8 cellular contexts compared by ENCODE assay signal in the genomic region with DNA sequence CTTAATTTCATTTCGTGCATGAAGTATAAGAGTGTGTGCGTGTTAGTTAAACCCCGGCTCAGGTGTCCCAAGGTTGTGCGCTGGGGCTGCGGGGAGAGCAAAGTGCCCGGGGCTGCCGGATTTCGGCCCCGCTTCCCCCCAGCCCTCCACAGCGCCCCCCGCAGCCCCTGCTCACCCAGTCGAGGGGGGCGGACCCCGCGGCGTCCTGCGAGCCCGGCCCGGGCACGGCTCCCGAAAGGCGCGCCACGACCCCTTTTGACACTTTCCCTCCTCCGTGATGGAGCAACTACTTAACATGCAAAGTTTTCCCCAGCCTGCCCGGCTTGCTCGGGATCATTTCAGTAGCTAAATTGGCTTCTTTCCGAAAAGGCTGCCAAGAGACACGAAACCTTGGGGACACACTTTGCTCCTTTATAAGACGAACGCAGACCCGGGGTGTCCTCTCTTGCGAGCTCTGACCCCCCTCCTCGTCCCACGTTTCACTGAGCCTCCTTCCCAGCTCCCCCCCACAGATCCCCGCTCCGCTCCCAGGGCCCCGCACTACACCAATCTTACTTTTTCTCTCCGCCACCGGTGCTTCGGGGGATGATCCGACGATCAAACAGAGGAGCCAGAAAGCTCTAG. TPM values are rescaled to one million over a fixed set of nuclear protein-coding genes. Genes with fewer than 3 reads are reported as not detected.
A peak's percentile ranks its signal among the peaks of the same experiment; 100 is the strongest.
DNase-seq lines count a peak whose midpoint lies in the region; ATAC-seq and TF ChIP-seq lines count a peak whose summit lies in the region.

No MANE protein-coding gene starts in this region.

- H3K18ac ChIP-seq in IMR-90 (ENCODE audit: low read depth, low read length): no peak overlapping the region

- peaks cover 12 to 33% (median 23%) of the 10 kb centered on the region in 4 donors for H3K4me1 Mint-ChIP-seq in CD4-positive, CD25-positive, alpha-beta regulatory T cell
- H3K4me1 Mint-ChIP-seq in activated naive CD8-positive, alpha-beta T cell treated with anti-CD3 and anti-CD28 coated beads, Interleukin-2, amount 50 U/mL, for 24 hours: peaks cover 43% of the 10 kb centered on the region

- no peak for TF ChIP-seq EP300 in sigmoid colon (IDR thresholded peaks at IDR 0.05)

- WGBS in IMR-90 (ENCODE audit: extremely low coverage in 2 of 2, insufficient read length in 1 of 2), 2 experiments: 0% methylated on average over 6 of the region's 43 CpGs; no CpG with 5 or more reads in 1 of the 2 experiments
- WGBS in hepatocyte (ENCODE audit: low lambda C conversion rate, missing lambda C conversion rate): under 1% methylated on average over 33 of the region's 43 CpGs
- 0 to 1% methylated on average over 43 of the region's 43 CpGs for WGBS in sigmoid colon, 2 donors

- peak overlapping the region; percentile 4; the same call in 1 of the 2 replicates for H3K23ac ChIP-seq in IMR-90 (ENCODE audit: low read depth, low read length)

- no peak overlapping the region for H4K91ac ChIP-seq in IMR-90 (ENCODE audit: insufficient read depth, low read depth, low read length)

- no peak overlapping the region for H3K56ac ChIP-seq in IMR-90 (ENCODE audit: extremely low read depth, insufficient read depth, low read length)

- no peak overlapping the region for H2BK120ac ChIP-seq in IMR-90 (ENCODE audit: low read depth, low read length)

- H3K9ac ChIP-seq in IMR-90 (ENCODE audit: low read depth, low read length): peak overlapping the region; percentile 45

- CTCF ChIA-PET in IMR-90 (lab: Yijun Ruan, JAX): no interaction called here

- H3K27ac ChIP-seq in CD4-positive, CD25-positive, alpha-beta regulatory T cell (ENCODE audit: insufficient read depth, low read length, poor library complexity, severe bottlenecking): no peak overlapping the region
- H3K27ac ChIP-seq in IMR-90 (ENCODE audit: insufficient read depth, low read length) (no peak overlapping the region), hepatocyte (peak overlapping the region; percentile 37), sigmoid colon (peak overlapping the region; percentile 58 to 96 (median 96))

- no peaks in the 10 kb centered on the region for H3K79me2 ChIP-seq in hepatocyte

- peaks cover 0 to 8% (median 0%) of the 10 kb centered on the region in 7 donors for H3K9me3 Mint-ChIP-seq in CD4-positive, CD25-positive, alpha-beta regulatory T cell
- no peaks in the 10 kb centered on the region for H3K9me3 Mint-ChIP-seq in activated naive CD8-positive, alpha-beta T cell treated with anti-CD3 and anti-CD28 coated beads, Interleukin-2, amount 50 U/mL, for 24 hours

- H2AFZ ChIP-seq in IMR-90 (replicated peaks; ENCODE audit: low read length, poor library complexity): peak overlapping the region; percentile 67
- H2AFZ ChIP-seq in hepatocyte: peak overlapping the region; percentile 75

- TF ChIP-seq RAD21 in IMR-90 (IDR thresholded peaks at IDR 0.05; ENCODE audit: low read length): no peak

- TF ChIP-seq POLR2A in IMR-90 (IDR thresholded peaks at IDR 0.05; ENCODE audit: low read depth, low read length) (no peak), sigmoid colon (IDR thresholded peaks at IDR 0.05) (no peak)

- peaks cover 31% of the 10 kb centered on the region for H3K4me1 ChIP-seq in CD4-positive, CD25-positive, alpha-beta regulatory T cell (ENCODE audit: control insufficient read depth, insufficient read depth, low read length, poor library complexity, severe bottlenecking)
- H3K4me1 ChIP-seq in IMR-90 (ENCODE audit: control insufficient read depth, insufficient read depth, low read length): peaks cover 5% of the 10 kb centered on the region; the same call in 1 of the 2 replicates
- H3K4me1 ChIP-seq in hepatocyte (ENCODE audit: insufficient read depth): peaks cover 8% of the 10 kb centered on the region
- H3K4me1 ChIP-seq in sigmoid colon: peaks cover 0 to 33% (median 23%) of the 10 kb centered on the region in 4 donors

- POLR2A ChIA-PET in IMR-90 (lab: Charles Lee; ENCODE audit: unreplicated experiment): interaction anchor here (0.5 kb wide), 1 partner anchor 205 kb away, joined by 3 read pairs; no protein-coding TSS in a partner anchor

- H3K14ac ChIP-seq in IMR-90 (replicated peaks; ENCODE audit: low read depth, low read length): 0 out of 2 replicates have a peak overlapping the region, but pooled peaks have one; percentile 39

- peak overlapping the region; percentile 78 to 91 (median 85) for H3K4me3 Mint-ChIP-seq in CD4-positive, CD25-positive, alpha-beta regulatory T cell
- peak overlapping the region; percentile 85 for H3K4me3 Mint-ChIP-seq in activated naive CD8-positive, alpha-beta T cell treated with anti-CD3 and anti-CD28 coated beads, Interleukin-2, amount 50 U/mL, for 24 hours

- H4K20me1 ChIP-seq in IMR-90 (ENCODE audit: insufficient read depth, low read length): no peaks in the 10 kb centered on the region
- H4K20me1 ChIP-seq in hepatocyte (ENCODE audit: insufficient read depth, poor library complexity, severe bottlenecking): no peaks in the 10 kb centered on the region

- H3K36me3 ChIP-seq in CD4-positive, CD25-positive, alpha-beta regulatory T cell (ENCODE audit: control insufficient read depth, insufficient read depth, low read length): no peaks in the 10 kb centered on the region
- H3K36me3 ChIP-seq in IMR-90 (ENCODE audit: control insufficient read depth, insufficient read depth, low read length) (no peaks in the 10 kb centered on the region), hepatocyte (replicated peaks; ENCODE audit: insufficient read depth, low read depth) (no peaks in the 10 kb centered on the region), sigmoid colon (no peaks in the 10 kb centered on the region)

- H3K27me3 Mint-ChIP-seq in CD4-positive, CD25-positive, alpha-beta regulatory T cell: peaks cover 51% of the 10 kb centered on the region
- peaks cover 23% of the 10 kb centered on the region for H3K27me3 Mint-ChIP-seq in activated naive CD8-positive, alpha-beta T cell treated with anti-CD3 and anti-CD28 coated beads, Interleukin-2, amount 50 U/mL, for 24 hours

- H2AK9ac ChIP-seq in IMR-90 (replicated peaks; ENCODE audit: low read depth, low read length, poor library complexity): no peak overlapping the region

- dilution Hi-C loops in IMR-90 (cut with HindIII; ENCODE audit: low sequenced_read_pairs, unreplicated experiment): no loop called here

- H3K27me3 ChIP-seq in CD4-positive, CD25-positive, alpha-beta regulatory T cell (ENCODE audit: control insufficient read depth, insufficient read depth, low read length): peaks cover 4% of the 10 kb centered on the region
- H3K27me3 ChIP-seq in IMR-90 (ENCODE audit: control insufficient read depth, insufficient read depth, low read length) (no peaks in the 10 kb centered on the region), hepatocyte (no peaks in the 10 kb centered on the region), sigmoid colon (no peaks in the 10 kb centered on the region)

- peak overlapping the region; percentile 14; the same call in 1 of the 3 replicates for H2BK15ac ChIP-seq in IMR-90 (ENCODE audit: low read depth, low read length)

- H3K4me3 ChIP-seq in CD4-positive, CD25-positive, alpha-beta regulatory T cell (ENCODE audit: low read depth, low read length): peak overlapping the region; percentile 70
- H3K4me3 ChIP-seq in IMR-90 (ENCODE audit: insufficient read depth, low read depth, low read length): peak overlapping the region; percentile 64
- H3K4me3 ChIP-seq in hepatocyte: peak overlapping the region; percentile 23
- H3K4me3 ChIP-seq in sigmoid colon: peak overlapping the region; percentile 37 to 68 (median 60)

- no peak for TF ChIP-seq CTCF in IMR-90 (conservative IDR thresholded peaks at IDR 0.05; ENCODE audit: low read depth, low read length)
- TF ChIP-seq CTCF in hepatocyte (IDR thresholded peaks at IDR 0.05; ENCODE audit: poor library complexity): no peak
- TF ChIP-seq CTCF in sigmoid colon (IDR thresholded peaks at IDR 0.05): no peak

- H3K9me2 ChIP-seq in hepatocyte (replicated peaks; ENCODE audit: insufficient read depth): no peaks in the 10 kb centered on the region

- peaks cover 8 to 13% of the 10 kb centered on the region in 2 experiments; a peak in 3 of 4 replicates for H3K79me1 ChIP-seq in IMR-90 (ENCODE audit: low read depth in 1 of 2, low read length in 2 of 2)

- peak in 1 of 3 donors; percentile 14 for DNase-seq in CD4-positive, CD25-positive, alpha-beta regulatory T cell
- DNase-seq in IMR-90: no peak
- DNase-seq in activated naive CD8-positive, alpha-beta T cell treated with anti-CD3 and anti-CD28 coated beads, Interleukin-2, amount 50 U/mL, for 24 hours: peak; percentile 29
- peak; percentile 29 for DNase-seq in hepatocyte (ENCODE audit: low spot score)
- peak; percentile 72 for DNase-seq in sigmoid colon
- no peak for DNase-seq in A172 (ENCODE audit: low spot score)

- H2BK20ac ChIP-seq in IMR-90 (ENCODE audit: low read depth, low read length): no peak overlapping the region

- in situ Hi-C loops in IMR-90 (cut with MboI; ENCODE audit: low sequenced_read_pairs): no loop called here

- H3K27ac Mint-ChIP-seq in CD4-positive, CD25-positive, alpha-beta regulatory T cell: peak overlapping the region in 2 of 3 donors; percentile 8 to 79
- H3K27ac Mint-ChIP-seq in activated naive CD8-positive, alpha-beta T cell treated with anti-CD3 and anti-CD28 coated beads, Interleukin-2, amount 50 U/mL, for 24 hours: peak overlapping the region; percentile 53

- H3K9me3 ChIP-seq in CD4-positive, CD25-positive, alpha-beta regulatory T cell (ENCODE audit: control insufficient read depth in 2 of 2, low read length in 2 of 2): no peaks in the 10 kb centered on the region
- no peaks in the 10 kb centered on the region for H3K9me3 ChIP-seq in IMR-90 (ENCODE audit: control insufficient read depth, insufficient read depth, low read length)
- no peaks in the 10 kb centered on the region for H3K9me3 ChIP-seq in hepatocyte (ENCODE audit: low read depth)
- no peaks in the 10 kb centered on the region for H3K9me3 ChIP-seq in sigmoid colon

- ATAC-seq in CD4-positive, CD25-positive, alpha-beta regulatory T cell (ENCODE audit: low read depth in 2 of 2): no peak
- no peak for ATAC-seq in IMR-90 (ENCODE audit: low read depth)
- no peak for ATAC-seq in activated naive CD8-positive, alpha-beta T cell treated with anti-CD3 and anti-CD28 coated beads, Interleukin-2, amount 50 U/mL, for 24 hours
- ATAC-seq in HG03378 (IDR thresholded peaks at IDR 0.05; ENCODE audit: unreplicated experiment): no peak
- no peak for ATAC-seq in GM18870 (IDR thresholded peaks at IDR 0.05; ENCODE audit: unreplicated experiment)

- peaks cover 8% of the 10 kb centered on the region; the same call in 1 of the 2 replicates for H3K9me1 ChIP-seq in IMR-90 (ENCODE audit: insufficient read depth, low read length)

- intact Hi-C loops in IMR-90 (cut with micrococcal nuclease) (loop anchor here (10.0 kb wide), 1 partner anchor 209 kb away; no protein-coding TSS in a partner anchor), sigmoid colon (cut with DNase I) (loop anchor here (10.0 kb wide), 1 partner anchor 1329 kb away; the partner anchor contains the start of gene ABCA5)

- no peak overlapping the region for H2AK5ac ChIP-seq in IMR-90 (ENCODE audit: low read depth, low read length)

- H3K4me2 ChIP-seq in IMR-90 (ENCODE audit: low read depth, low read length) (peak overlapping the region; percentile 98), hepatocyte (peak overlapping the region; percentile 98)

- no peaks in the 10 kb centered on the region for H3K36me3 Mint-ChIP-seq in CD4-positive, CD25-positive, alpha-beta regulatory T cell
- H3K36me3 Mint-ChIP-seq in activated naive CD8-positive, alpha-beta T cell treated with anti-CD3 and anti-CD28 coated beads, Interleukin-2, amount 50 U/mL, for 24 hours (ENCODE audit: low read depth): peaks cover 5% of the 10 kb centered on the region

- no peak overlapping the region for H3K4ac ChIP-seq in IMR-90 (ENCODE audit: low read depth, low read length)

- H4K8ac ChIP-seq in IMR-90 (ENCODE audit: low read depth in 2 of 2, low read length in 2 of 2): peak overlapping the region in 1 of 2 experiments; percentile 11; a peak in 1 of 4 replicates

- no TSS peak for BruUV-seq in IMR-90 (replicated peaks; lab: Mats Ljungman, UMichigan)

- no peak overlapping the region for H4K5ac ChIP-seq in IMR-90 (ENCODE audit: low read depth, low read length)

- no peak overlapping the region for H2BK5ac ChIP-seq in IMR-90 (ENCODE audit: low read depth, low read length, poor library complexity, severe bottlenecking)

RNA-seq across cellular contexts. Expression of gene C17orf58, which starts 0.6 kb away (rescaled TPM):
- 1.2 TPM for total RNA-seq in CD4-positive, CD25-positive, alpha-beta regulatory T cell
- 1 to 10 TPM in 2 of 4 donors, under 1 TPM in 2; 0.42 to 2.3 (median 1.3) TPM for polyA plus RNA-seq in CD4-positive, CD25-positive, alpha-beta regulatory T cell
- total RNA-seq in IMR-90 (2012; rRNA removed) (7.2 and 7.8 TPM in 2 replicates), hepatocyte (14.9 and 16.1 TPM in 2 replicates), sigmoid colon (10 to 100 TPM in 1 of 4 donors, 1 to 10 TPM in 3; 1.4 to 12.5 (median 5.1) TPM)
- polyA plus RNA-seq in IMR-90 (2012; rRNA removed) (10.2 and 10.3 TPM in 2 replicates), hepatocyte (12.1 and 18.9 TPM in 2 replicates), sigmoid colon (10 to 100 TPM in 2 of 3 donors, 1 to 10 TPM in 1; 8.3 to 24.7 (median 22.2) TPM)
- polyA plus RNA-seq in IMR-90 (2012; cell fraction: cytosol; rRNA removed): 7.5 and 8.1 TPM in 2 replicates
- polyA plus RNA-seq in IMR-90 (2012; cell fraction: nucleus; rRNA removed; ENCODE audit: low replicate concordance): 2.8 and 6.2 TPM in 2 replicates
- total RNA-seq in A172 (2014; rRNA removed; shearing (Covaris generic)): 20.0 and 24.2 TPM in 2 replicates

RNA-seq across cellular contexts. Expression of gene KPNA2, which starts 39.9 kb away (rescaled TPM):
- 99.3 TPM for total RNA-seq in CD4-positive, CD25-positive, alpha-beta regulatory T cell
- polyA plus RNA-seq in CD4-positive, CD25-positive, alpha-beta regulatory T cell: 10 to 100 TPM; 29.4 to 35.4 (median 31.5) TPM
- 226 and 262 TPM in 2 replicates for total RNA-seq in IMR-90 (2012; rRNA removed)
- polyA plus RNA-seq in IMR-90 (2012; rRNA removed): 135 and 141 TPM in 2 replicates
- polyA plus RNA-seq in IMR-90 (2012; cell fraction: cytosol; rRNA removed): 73.4 and 88.6 TPM in 2 replicates
- polyA plus RNA-seq in IMR-90 (2012; cell fraction: nucleus; rRNA removed; ENCODE audit: low replicate concordance): 53.3 and 67.4 TPM in 2 replicates
- 62.6 and 72.1 TPM in 2 replicates for total RNA-seq in hepatocyte
- 99.5 and 109 TPM in 2 replicates for polyA plus RNA-seq in hepatocyte
- total RNA-seq in sigmoid colon: 10 to 100 TPM in 2 of 4 donors, 1 to 10 TPM in 2; 7.4 to 17.0 (median 13.0) TPM
- 10 to 100 TPM; 11.4 to 63.6 (median 25.4) TPM for polyA plus RNA-seq in sigmoid colon
- 358 and 473 TPM in 2 replicates for total RNA-seq in A172 (2014; rRNA removed; shearing (Covaris generic))

Comparison
In these comparisons a context has a peak if more than half of its experiments do, and no peak if none do; other contexts are left out.
1. DNase-seq: peak in activated naive CD8-positive, alpha-beta T cell treated with anti-CD3 and anti-CD28 coated beads, Interleukin-2, amount 50 U/mL, for 24 hours (single experiment), hepatocyte (single experiment) and sigmoid colon (single experiment); none in IMR-90 (single experiment) and A172 (single experiment).
2. H3K27ac ChIP-seq: peak in hepatocyte (single experiment) and sigmoid colon (4 of 4); none in CD4-positive, CD25-positive, alpha-beta regulatory T cell (single experiment) and IMR-90 (single experiment).
3. Peak in every context shown above with its lines, with median percentiles within 50 percentile points of each other: H3K4me3 ChIP-seq.